Comparison of ENCODE assay signal across 9 cellular contexts in genomic region chr20:237918-238317, GRCh38. TPM values are rescaled to one million over a fixed set of nuclear protein-coding genes. Genes with fewer than 3 reads are reported as not detected.
A peak's percentile ranks its signal among the peaks of the same experiment; 100 is the strongest.
DNase-seq lines count a peak whose midpoint lies in the region; ATAC-seq and TF ChIP-seq lines count a peak whose summit lies in the region.
"Had no signal": no experiment of that assay in that cellular context is flagged by ENCODE, and none has a peak within 500 bp of the region (broad histone marks: within the 10 kb centered on the region; RNA-seq: fewer than 3 reads in every experiment).

No MANE protein-coding gene starts in this region.

- peaks cover 25% of the 10 kb centered on the region for H3K4me1 Mint-ChIP-seq in activated naive CD4-positive, alpha-beta T cell treated with anti-CD3 and anti-CD28 coated beads, Interleukin-2, amount 50 U/mL, for 24 hours
- peaks cover 22% of the 10 kb centered on the region for H3K4me1 Mint-ChIP-seq in activated CD4-positive, alpha-beta memory T cell treated with anti-CD3 and anti-CD28 coated beads for 36 hours (ENCODE audit: low read depth)

- peak overlapping the region; percentile 30 for H3K27ac Mint-ChIP-seq in activated naive CD4-positive, alpha-beta T cell treated with anti-CD3 and anti-CD28 coated beads, Interleukin-2, amount 50 U/mL, for 24 hours
- peak overlapping the region; percentile 75 for H3K27ac Mint-ChIP-seq in activated CD4-positive, alpha-beta memory T cell treated with anti-CD3 and anti-CD28 coated beads for 36 hours

- H3K9me3 ChIP-seq in upper lobe of right lung = no peaks in the 10 kb centered on the region

- H3K36me3 Mint-ChIP-seq in activated naive CD4-positive, alpha-beta T cell treated with anti-CD3 and anti-CD28 coated beads, Interleukin-2, amount 50 U/mL, for 24 hours = no peaks in the 10 kb centered on the region
- H3K36me3 Mint-ChIP-seq in activated CD4-positive, alpha-beta memory T cell treated with anti-CD3 and anti-CD28 coated beads for 36 hours = no peaks in the 10 kb centered on the region

- no peaks in the 10 kb centered on the region for H3K27me3 Mint-ChIP-seq in activated naive CD4-positive, alpha-beta T cell treated with anti-CD3 and anti-CD28 coated beads, Interleukin-2, amount 50 U/mL, for 24 hours
- peaks cover 4% of the 10 kb centered on the region for H3K27me3 Mint-ChIP-seq in activated CD4-positive, alpha-beta memory T cell treated with anti-CD3 and anti-CD28 coated beads for 36 hours

- no peaks in the 10 kb centered on the region for H3K9me3 Mint-ChIP-seq in activated naive CD4-positive, alpha-beta T cell treated with anti-CD3 and anti-CD28 coated beads, Interleukin-2, amount 50 U/mL, for 24 hours
- H3K9me3 Mint-ChIP-seq in activated CD4-positive, alpha-beta memory T cell treated with anti-CD3 and anti-CD28 coated beads for 36 hours = no peaks in the 10 kb centered on the region

- no peak for DNase-seq in activated naive CD4-positive, alpha-beta T cell (lab: John Stamatoyannopoulos, UW)
- DNase-seq in activated CD4-positive, alpha-beta memory T cell treated with anti-CD3 and anti-CD28 coated beads for 36 hours = no peak
- DNase-seq in upper lobe of right lung = no peak
- no peak for DNase-seq in 8988T
- DNase-seq in GM19238 (ENCODE audit: insufficient read length, low spot score) = no peak
- DNase-seq: left cardiac atrium had no signal

- no peaks in the 10 kb centered on the region for H3K27me3 ChIP-seq in upper lobe of right lung

- H3K36me3 ChIP-seq in upper lobe of right lung = no peaks in the 10 kb centered on the region

- H3K27ac ChIP-seq in upper lobe of right lung = peak overlapping the region; percentile 42
- H3K27ac ChIP-seq: epithelial cell of prostate had no signal

- CTCF ChIA-PET in activated CD4-positive, alpha-beta memory T cell treated with anti-CD3 and anti-CD28 coated beads for 36 hours (lab: Charles Lee) = interaction anchor here (1.7 to 5.2 kb wide), 2 partner anchors 28 to 93 kb away, joined by 6 to 23 read pairs; no protein-coding TSS in a partner anchor

- no peak for TF ChIP-seq CTCF in upper lobe of right lung (IDR thresholded peaks at IDR 0.05)

- peak overlapping the region; percentile 80 for H3K4me3 Mint-ChIP-seq in activated naive CD4-positive, alpha-beta T cell treated with anti-CD3 and anti-CD28 coated beads, Interleukin-2, amount 50 U/mL, for 24 hours
- H3K4me3 Mint-ChIP-seq in activated CD4-positive, alpha-beta memory T cell treated with anti-CD3 and anti-CD28 coated beads for 36 hours = peak overlapping the region; percentile 54

- intact Hi-C loops in activated CD4-positive, alpha-beta memory T cell treated with anti-CD3 and anti-CD28 coated beads for 36 hours (cut with micrococcal nuclease) = loop anchor here (1.0 kb wide), 1 partner anchor 28 kb away; no protein-coding TSS in a partner anchor
- intact Hi-C loops in upper lobe of right lung (cut with DNase I) = no loop called here

- POLR2A ChIA-PET in activated CD4-positive, alpha-beta memory T cell treated with anti-CD3 and anti-CD28 coated beads for 36 hours (lab: Charles Lee) = interaction anchor here (1.3 kb wide), 1 partner anchor 102 kb away, joined by 3 read pairs; no protein-coding TSS in a partner anchor

- H3K4me1 ChIP-seq in upper lobe of right lung = peaks cover 9% of the 10 kb centered on the region

- peak overlapping the region; percentile 29 for H3K4me3 ChIP-seq in upper lobe of right lung

- ATAC-seq in upper lobe of right lung = peak; percentile 17

RNA-seq across cellular contexts. Expression of gene DEFB129, which starts 10.9 kb away (rescaled TPM):
- not detected for total RNA-seq in activated CD4-positive, alpha-beta memory T cell treated with anti-CD3 and anti-CD28 coated beads for 36 hours
- total RNA-seq in upper lobe of right lung = not detected
- total RNA-seq: left cardiac atrium had no signal

RNA-seq across cellular contexts. Expression of gene DEFB132, which starts 19.6 kb away (rescaled TPM):
- total RNA-seq in activated CD4-positive, alpha-beta memory T cell treated with anti-CD3 and anti-CD28 coated beads for 36 hours = not detected
- total RNA-seq in upper lobe of right lung = not detected

RNA-seq across cellular contexts. Expression of gene DEFB128, which starts 48.4 kb away (rescaled TPM):
- not detected for total RNA-seq in activated CD4-positive, alpha-beta memory T cell treated with anti-CD3 and anti-CD28 coated beads for 36 hours
- total RNA-seq in upper lobe of right lung = not detected
- total RNA-seq: left cardiac atrium, M059J had no signal

RNA-seq across cellular contexts. Expression of gene C20orf96, which starts 52.6 kb away (rescaled TPM):
- total RNA-seq in activated CD4-positive, alpha-beta memory T cell treated with anti-CD3 and anti-CD28 coated beads for 36 hours = 1 to 10 TPM; 5.4 to 6.4 TPM
- 8.8 TPM for total RNA-seq in upper lobe of right lung

RNA-seq across cellular contexts. Expression of gene ZCCHC3, which starts 59.5 kb away (rescaled TPM):
- total RNA-seq in activated CD4-positive, alpha-beta memory T cell treated with anti-CD3 and anti-CD28 coated beads for 36 hours = 10 to 100 TPM; 15.2 to 15.9 TPM
- 15.7 TPM for total RNA-seq in upper lobe of right lung
